Comparison of ENCODE assay signal across 1 cellular context in the genomic region with DNA sequence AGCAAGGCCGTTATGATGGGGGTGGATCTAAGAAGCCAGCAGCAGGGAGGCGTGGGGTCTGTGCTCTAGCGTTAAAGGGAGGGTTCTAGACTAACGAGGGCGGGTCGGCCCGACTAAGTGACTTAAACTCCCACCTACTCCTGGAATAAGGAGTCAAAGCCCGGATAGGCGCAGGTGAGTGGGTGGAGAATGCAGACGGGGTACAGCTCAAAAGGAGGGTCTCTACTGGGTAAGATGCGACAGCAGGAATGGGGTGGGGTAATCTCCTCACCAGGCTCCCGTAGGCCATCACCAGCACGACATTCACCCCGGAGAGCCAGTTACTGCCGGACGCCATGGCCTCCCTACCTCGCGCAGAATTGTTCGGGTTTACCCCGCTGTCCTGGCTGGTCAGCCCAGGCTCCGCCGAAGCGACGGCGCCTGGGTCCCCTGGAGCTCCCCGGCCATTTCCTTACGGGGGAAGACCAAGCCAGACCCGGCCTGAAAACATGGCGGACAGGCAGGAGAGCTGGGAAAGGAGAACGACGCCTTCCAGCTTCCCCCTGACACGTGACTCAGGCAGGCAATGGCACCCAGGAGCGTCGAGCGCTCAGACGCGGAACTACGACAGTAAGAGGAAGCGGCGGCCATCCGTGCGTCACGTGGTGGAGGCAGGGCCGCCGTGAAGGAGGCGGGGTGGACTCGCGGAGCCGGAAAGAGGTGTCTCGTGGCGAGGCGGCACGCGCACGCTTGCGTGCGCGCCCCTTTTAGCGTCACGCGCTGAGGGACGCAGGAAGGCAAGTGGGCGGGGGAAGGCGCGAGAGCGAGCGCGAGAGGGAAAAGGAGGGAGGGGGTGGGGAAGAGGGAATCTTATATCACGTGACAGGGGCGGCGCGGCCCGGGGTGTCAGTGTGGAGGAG.
TF ChIP-seq lines count a peak whose summit lies in the region.

A gene with protein sequence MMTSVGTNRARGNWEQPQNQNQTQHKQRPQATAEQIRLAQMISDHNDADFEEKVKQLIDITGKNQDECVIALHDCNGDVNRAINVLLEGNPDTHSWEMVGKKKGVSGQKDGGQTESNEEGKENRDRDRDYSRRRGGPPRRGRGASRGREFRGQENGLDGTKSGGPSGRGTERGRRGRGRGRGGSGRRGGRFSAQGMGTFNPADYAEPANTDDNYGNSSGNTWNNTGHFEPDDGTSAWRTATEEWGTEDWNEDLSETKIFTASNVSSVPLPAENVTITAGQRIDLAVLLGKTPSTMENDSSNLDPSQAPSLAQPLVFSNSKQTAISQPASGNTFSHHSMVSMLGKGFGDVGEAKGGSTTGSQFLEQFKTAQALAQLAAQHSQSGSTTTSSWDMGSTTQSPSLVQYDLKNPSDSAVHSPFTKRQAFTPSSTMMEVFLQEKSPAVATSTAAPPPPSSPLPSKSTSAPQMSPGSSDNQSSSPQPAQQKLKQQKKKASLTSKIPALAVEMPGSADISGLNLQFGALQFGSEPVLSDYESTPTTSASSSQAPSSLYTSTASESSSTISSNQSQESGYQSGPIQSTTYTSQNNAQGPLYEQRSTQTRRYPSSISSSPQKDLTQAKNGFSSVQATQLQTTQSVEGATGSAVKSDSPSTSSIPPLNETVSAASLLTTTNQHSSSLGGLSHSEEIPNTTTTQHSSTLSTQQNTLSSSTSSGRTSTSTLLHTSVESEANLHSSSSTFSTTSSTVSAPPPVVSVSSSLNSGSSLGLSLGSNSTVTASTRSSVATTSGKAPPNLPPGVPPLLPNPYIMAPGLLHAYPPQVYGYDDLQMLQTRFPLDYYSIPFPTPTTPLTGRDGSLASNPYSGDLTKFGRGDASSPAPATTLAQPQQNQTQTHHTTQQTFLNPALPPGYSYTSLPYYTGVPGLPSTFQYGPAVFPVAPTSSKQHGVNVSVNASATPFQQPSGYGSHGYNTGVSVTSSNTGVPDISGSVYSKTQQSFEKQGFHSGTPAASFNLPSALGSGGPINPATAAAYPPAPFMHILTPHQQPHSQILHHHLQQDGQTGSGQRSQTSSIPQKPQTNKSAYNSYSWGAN (plus strand): TSS at position 885 of the 899 bp plus-strand sequence. CDS start 4,169 bp downstream, outside the sequence.

TF ChIP-seq in HepG2, 621 proteins besides CTCF, POLR2A, EP300 and RAD21 (continued from another document and continues in another):
- TF ChIP-seq KMT2A (CRISPR knock-in tag; IDR thresholded peaks at IDR 0.05) (peak; percentile 82; the same call in 1 of the 2 replicates), ZNF224 (CRISPR knock-in tag; IDR thresholded peaks at IDR 0.05) (0 out of 2 replicates have a peak, but pooled peaks have one; percentile 34), ATRX (CRISPR knock-in tag; IDR thresholded peaks at IDR 0.05; ENCODE audit: borderline replicate concordance) (no peak), ZNF546 (CRISPR knock-in tag; conservative IDR thresholded peaks at IDR 0.05) (peak; percentile 91), PAF1 (CRISPR knock-in tag; IDR thresholded peaks at IDR 0.05) (no peak), ZNF205 (CRISPR knock-in tag; IDR thresholded peaks at IDR 0.05) (peak; percentile 100), MED13 (CRISPR knock-in tag; IDR thresholded peaks at IDR 0.05) (0 out of 2 replicates have a peak, but pooled peaks have one; percentile 48), FOXK1 (CRISPR knock-in tag; IDR thresholded peaks at IDR 0.05; ENCODE audit: borderline replicate concordance, low read depth) (peak; percentile 76; the same call in 1 of the 2 replicates), CBX5 (CRISPR knock-in tag; IDR thresholded peaks at IDR 0.05; ENCODE audit: borderline replicate concordance) (peak; percentile 89; the same call in 1 of the 2 replicates), PCBP2 (optimal IDR thresholded peaks at IDR 0.05; ENCODE audit: low read depth, low read length, poor library complexity, severe bottlenecking) (no peak), SP1 (IDR thresholded peaks at IDR 0.05) (no peak), SP1 (CRISPR knock-in tag; IDR thresholded peaks at IDR 0.05) (peak; percentile 80), TEAD2 (CRISPR knock-in tag; IDR thresholded peaks at IDR 0.05) (0 out of 2 replicates have a peak, but pooled peaks have one; percentile 75), ZNF570 (CRISPR knock-in tag; IDR thresholded peaks at IDR 0.05; ENCODE audit: borderline replicate concordance) (no peak), ZNF441 (CRISPR knock-in tag; IDR thresholded peaks at IDR 0.05; ENCODE audit: borderline replicate concordance) (peak; percentile 87; the same call in 1 of the 2 replicates), ZBTB3 (CRISPR knock-in tag; IDR thresholded peaks at IDR 0.05; ENCODE audit: borderline replicate concordance, low read depth) (0 out of 2 replicates have a peak, but pooled peaks have one; percentile 47), ZBTB20 (CRISPR knock-in tag; IDR thresholded peaks at IDR 0.05; ENCODE audit: borderline replicate concordance, low read depth) (peak; percentile 93; the same call in 1 of the 2 replicates), ZNF619 (CRISPR knock-in tag; IDR thresholded peaks at IDR 0.05) (peak; percentile 86; the same call in 1 of the 2 replicates), MTA1 (CRISPR knock-in tag; IDR thresholded peaks at IDR 0.05; ENCODE audit: borderline replicate concordance) (peak; percentile 22; the same call in 1 of the 2 replicates), CBX1 (IDR thresholded peaks at IDR 0.05; ENCODE audit: low read depth) (peak; percentile 9), ZNF180 (CRISPR knock-in tag; IDR thresholded peaks at IDR 0.05; ENCODE audit: borderline replicate concordance, low read depth) (no peak), TOE1 (CRISPR knock-in tag; IDR thresholded peaks at IDR 0.05) (peak; percentile 51; the same call in 1 of the 2 replicates), GZF1 (CRISPR knock-in tag; IDR thresholded peaks at IDR 0.05) (peak; percentile 85), KAT8 (CRISPR knock-in tag; IDR thresholded peaks at IDR 0.05) (peak; percentile 94), ZNF83 (CRISPR knock-in tag; IDR thresholded peaks at IDR 0.05; ENCODE audit: borderline replicate concordance) (peak; percentile 90), GATAD2A (CRISPR knock-in tag; IDR thresholded peaks at IDR 0.05) (peak; percentile 82), SMAD9 (CRISPR knock-in tag; IDR thresholded peaks at IDR 0.05) (0 out of 2 replicates have a peak, but pooled peaks have one; percentile 76), NCOR1 (IDR thresholded peaks at IDR 0.05; ENCODE audit: borderline replicate concordance, low read length) (peak; percentile 48; the same call in 1 of the 2 replicates)
- TF ChIP-seq, protein P1, sequence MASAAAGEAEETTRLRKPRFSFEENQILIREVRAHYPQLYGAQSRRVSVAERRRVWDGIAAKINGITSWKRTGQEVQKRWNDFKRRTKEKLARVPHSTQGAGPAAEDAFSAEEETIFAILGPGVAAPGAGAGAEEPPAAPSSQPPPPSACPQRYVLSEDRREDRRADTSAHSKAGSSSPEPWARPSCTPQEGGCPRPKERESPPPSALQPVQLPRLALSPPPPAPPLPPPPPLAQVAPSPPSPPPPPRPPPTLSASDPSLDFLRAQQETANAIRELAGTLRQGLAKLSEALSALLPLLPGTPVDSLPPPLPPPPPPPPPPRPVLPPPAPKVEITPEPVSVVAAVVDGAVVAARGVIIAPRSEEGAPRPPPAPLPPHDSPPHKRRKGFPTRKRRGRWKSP (CRISPR knock-in tag; IDR thresholded peaks at IDR 0.05) = peak; percentile 87; the same call in 1 of the 2 replicates
- TF ChIP-seq, protein P2, sequence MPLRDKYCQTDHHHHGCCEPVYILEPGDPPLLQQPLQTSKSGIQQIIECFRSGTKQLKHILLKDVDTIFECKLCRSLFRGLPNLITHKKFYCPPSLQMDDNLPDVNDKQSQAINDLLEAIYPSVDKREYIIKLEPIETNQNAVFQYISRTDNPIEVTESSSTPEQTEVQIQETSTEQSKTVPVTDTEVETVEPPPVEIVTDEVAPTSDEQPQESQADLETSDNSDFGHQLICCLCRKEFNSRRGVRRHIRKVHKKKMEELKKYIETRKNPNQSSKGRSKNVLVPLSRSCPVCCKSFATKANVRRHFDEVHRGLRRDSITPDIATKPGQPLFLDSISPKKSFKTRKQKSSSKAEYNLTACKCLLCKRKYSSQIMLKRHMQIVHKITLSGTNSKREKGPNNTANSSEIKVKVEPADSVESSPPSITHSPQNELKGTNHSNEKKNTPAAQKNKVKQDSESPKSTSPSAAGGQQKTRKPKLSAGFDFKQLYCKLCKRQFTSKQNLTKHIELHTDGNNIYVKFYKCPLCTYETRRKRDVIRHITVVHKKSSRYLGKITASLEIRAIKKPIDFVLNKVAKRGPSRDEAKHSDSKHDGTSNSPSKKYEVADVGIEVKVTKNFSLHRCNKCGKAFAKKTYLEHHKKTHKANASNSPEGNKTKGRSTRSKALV (CRISPR knock-in tag; IDR thresholded peaks at IDR 0.05) = 0 out of 2 replicates have a peak, but pooled peaks have one; percentile 84
- TF ChIP-seq, protein P3, sequence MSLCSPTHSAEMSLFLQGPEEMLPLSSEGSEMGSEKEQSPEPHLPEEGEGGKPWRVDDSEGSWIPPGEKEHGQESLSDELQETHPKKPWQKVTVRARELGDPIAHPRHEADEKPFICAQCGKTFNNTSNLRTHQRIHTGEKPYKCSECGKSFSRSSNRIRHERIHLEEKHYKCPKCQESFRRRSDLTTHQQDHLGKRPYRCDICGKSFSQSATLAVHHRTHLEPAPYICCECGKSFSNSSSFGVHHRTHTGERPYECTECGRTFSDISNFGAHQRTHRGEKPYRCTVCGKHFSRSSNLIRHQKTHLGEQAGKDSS (CRISPR knock-in tag; IDR thresholded peaks at IDR 0.05; ENCODE audit: borderline replicate concordance, low read depth) = no peak
- TF ChIP-seq, protein P4, sequence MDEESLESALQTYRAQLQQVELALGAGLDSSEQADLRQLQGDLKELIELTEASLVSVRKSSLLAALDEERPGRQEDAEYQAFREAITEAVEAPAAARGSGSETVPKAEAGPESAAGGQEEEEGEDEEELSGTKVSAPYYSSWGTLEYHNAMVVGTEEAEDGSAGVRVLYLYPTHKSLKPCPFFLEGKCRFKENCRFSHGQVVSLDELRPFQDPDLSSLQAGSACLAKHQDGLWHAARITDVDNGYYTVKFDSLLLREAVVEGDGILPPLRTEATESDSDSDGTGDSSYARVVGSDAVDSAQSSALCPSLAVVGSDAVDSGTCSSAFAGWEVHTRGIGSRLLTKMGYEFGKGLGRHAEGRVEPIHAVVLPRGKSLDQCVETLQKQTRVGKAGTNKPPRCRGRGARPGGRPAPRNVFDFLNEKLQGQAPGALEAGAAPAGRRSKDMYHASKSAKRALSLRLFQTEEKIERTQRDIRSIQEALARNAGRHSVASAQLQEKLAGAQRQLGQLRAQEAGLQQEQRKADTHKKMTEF (CRISPR knock-in tag; IDR thresholded peaks at IDR 0.05) = peak; percentile 90
- TF ChIP-seq, protein P5, sequence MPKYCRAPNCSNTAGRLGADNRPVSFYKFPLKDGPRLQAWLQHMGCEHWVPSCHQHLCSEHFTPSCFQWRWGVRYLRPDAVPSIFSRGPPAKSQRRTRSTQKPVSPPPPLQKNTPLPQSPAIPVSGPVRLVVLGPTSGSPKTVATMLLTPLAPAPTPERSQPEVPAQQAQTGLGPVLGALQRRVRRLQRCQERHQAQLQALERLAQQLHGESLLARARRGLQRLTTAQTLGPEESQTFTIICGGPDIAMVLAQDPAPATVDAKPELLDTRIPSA (CRISPR knock-in tag; IDR thresholded peaks at IDR 0.05; ENCODE audit: borderline replicate concordance) = peak; percentile 96; the same call in 1 of the 2 replicates
- TF ChIP-seq, protein P6, sequence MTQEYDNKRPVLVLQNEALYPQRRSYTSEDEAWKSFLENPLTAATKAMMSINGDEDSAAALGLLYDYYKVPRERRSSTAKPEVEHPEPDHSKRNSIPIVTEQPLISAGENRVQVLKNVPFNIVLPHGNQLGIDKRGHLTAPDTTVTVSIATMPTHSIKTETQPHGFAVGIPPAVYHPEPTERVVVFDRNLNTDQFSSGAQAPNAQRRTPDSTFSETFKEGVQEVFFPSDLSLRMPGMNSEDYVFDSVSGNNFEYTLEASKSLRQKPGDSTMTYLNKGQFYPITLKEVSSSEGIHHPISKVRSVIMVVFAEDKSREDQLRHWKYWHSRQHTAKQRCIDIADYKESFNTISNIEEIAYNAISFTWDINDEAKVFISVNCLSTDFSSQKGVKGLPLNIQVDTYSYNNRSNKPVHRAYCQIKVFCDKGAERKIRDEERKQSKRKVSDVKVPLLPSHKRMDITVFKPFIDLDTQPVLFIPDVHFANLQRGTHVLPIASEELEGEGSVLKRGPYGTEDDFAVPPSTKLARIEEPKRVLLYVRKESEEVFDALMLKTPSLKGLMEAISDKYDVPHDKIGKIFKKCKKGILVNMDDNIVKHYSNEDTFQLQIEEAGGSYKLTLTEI (CRISPR knock-in tag; conservative IDR thresholded peaks at IDR 0.05) = no peak
- TF ChIP-seq, protein P7, sequence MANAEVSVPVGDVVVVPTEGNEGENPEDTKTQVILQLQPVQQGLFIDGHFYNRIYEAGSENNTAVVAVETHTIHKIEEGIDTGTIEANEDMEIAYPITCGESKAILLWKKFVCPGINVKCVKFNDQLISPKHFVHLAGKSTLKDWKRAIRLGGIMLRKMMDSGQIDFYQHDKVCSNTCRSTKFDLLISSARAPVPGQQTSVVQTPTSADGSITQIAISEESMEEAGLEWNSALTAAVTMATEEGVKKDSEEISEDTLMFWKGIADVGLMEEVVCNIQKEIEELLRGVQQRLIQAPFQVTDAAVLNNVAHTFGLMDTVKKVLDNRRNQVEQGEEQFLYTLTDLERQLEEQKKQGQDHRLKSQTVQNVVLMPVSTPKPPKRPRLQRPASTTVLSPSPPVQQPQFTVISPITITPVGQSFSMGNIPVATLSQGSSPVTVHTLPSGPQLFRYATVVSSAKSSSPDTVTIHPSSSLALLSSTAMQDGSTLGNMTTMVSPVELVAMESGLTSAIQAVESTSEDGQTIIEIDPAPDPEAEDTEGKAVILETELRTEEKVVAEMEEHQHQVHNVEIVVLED (CRISPR knock-in tag; IDR thresholded peaks at IDR 0.05; ENCODE audit: borderline replicate concordance) = peak; percentile 98
- TF ChIP-seq, protein P8, sequence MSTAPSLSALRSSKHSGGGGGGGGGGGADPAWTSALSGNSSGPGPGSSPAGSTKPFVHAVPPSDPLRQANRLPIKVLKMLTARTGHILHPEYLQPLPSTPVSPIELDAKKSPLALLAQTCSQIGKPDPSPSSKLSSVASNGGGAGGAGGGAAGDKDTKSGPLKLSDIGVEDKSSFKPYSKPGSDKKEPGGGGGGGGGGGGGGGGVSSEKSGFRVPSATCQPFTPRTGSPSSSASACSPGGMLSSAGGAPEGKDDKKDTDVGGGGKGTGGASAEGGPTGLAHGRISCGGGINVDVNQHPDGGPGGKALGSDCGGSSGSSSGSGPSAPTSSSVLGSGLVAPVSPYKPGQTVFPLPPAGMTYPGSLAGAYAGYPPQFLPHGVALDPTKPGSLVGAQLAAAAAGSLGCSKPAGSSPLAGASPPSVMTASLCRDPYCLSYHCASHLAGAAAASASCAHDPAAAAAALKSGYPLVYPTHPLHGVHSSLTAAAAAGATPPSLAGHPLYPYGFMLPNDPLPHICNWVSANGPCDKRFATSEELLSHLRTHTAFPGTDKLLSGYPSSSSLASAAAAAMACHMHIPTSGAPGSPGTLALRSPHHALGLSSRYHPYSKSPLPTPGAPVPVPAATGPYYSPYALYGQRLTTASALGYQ (CRISPR knock-in tag; IDR thresholded peaks at IDR 0.05) = peak; percentile 67; the same call in 1 of the 2 replicates
